In the genomic region with DNA sequence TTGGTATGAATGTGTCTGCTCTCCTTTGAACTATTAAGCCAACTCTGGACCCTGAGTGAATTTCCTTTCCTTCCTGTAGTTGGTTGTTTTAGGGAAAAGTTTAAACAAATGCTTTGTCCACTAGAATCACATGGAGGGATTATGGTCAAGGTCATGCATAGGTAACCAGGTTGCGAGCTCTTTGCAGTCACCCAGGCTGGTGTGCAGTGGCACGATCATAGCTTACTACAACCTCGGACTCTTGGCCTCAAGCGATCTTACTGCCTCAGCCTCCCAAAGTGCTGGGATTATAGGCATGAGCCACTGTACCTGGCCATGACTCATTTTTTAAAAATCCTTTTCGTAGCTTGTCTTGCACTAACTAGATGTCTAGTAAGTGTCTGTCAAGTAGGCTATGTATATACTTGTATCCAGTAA, we compare ENCODE assay signal across 26 cellular contexts.
"Had no signal": no experiment of that assay in that cellular context is flagged by ENCODE, and none has a peak within 500 bp of the region (broad histone marks: within the 10 kb centered on the region; RNA-seq: fewer than 3 reads in every experiment).

No MANE protein-coding gene starts in this region.

- H3K9ac ChIP-seq: neural progenitor cell, parathyroid adenoma had no signal

- H3K4me3 ChIP-seq: lower lobe of right lung, neural progenitor cell, thoracic aorta, uterus had no signal

- H3K9me3 Mint-ChIP-seq: activated B cell treated with CpG ODN at 0.5 μM for 24 hours; activated naive CD4-positive, alpha-beta T cell treated with anti-CD3 and anti-CD28 coated beads, Interleukin-2, amount 50 U/mL, for 24 hours; activated T-helper 2 cell treated with anti-CD3 and anti-CD28 coated beads, Interferon-gamma antibody, Interleukin-2, Interleukin-4, amounts not matched to agents 10 μg/mL and 5 μg/mL and 100 μg/mL, durations not matched to agents 14 hours and 24 hours and 36 hours; natural killer cell had no signal

- H3K4me2 ChIP-seq: neural progenitor cell had no signal

- H3K27ac ChIP-seq: lower lobe of right lung, neural progenitor cell, parathyroid adenoma, thoracic aorta, uterus had no signal

- H3K9me3 ChIP-seq: lower lobe of right lung, thoracic aorta, uterus had no signal

- H3K27ac Mint-ChIP-seq: activated B cell treated with CpG ODN at 0.5 μM for 24 hours; activated CD4-positive, alpha-beta T cell treated with anti-CD3 and anti-CD28 coated beads for 36 hours; activated CD8-positive, alpha-beta memory T cell treated with anti-CD3 and anti-CD28 coated beads, Interleukin-2, amount 10 ng/mL, durations not matched to agents 7 days and 5 days; activated CD8-positive, alpha-beta T cell treated with anti-CD3 and anti-CD28 coated beads, Interleukin-2, amount 10 ng/mL, durations not matched to agents 7 days and 5 days; activated naive CD4-positive, alpha-beta T cell treated with anti-CD3 and anti-CD28 coated beads, Interleukin-2, amount 50 U/mL, for 24 hours; activated T-helper 2 cell treated with anti-CD3 and anti-CD28 coated beads, Interferon-gamma antibody, Interleukin-2, Interleukin-4, amounts not matched to agents 10 μg/mL and 5 μg/mL and 100 μg/mL, durations not matched to agents 14 hours and 24 hours and 36 hours; natural killer cell; neural progenitor cell; type B pancreatic cell had no signal

- H3K4me1 ChIP-seq: lower lobe of right lung, neural progenitor cell, parathyroid adenoma had no signal

- H3K27me3 Mint-ChIP-seq: activated CD4-positive, alpha-beta T cell treated with anti-CD3 and anti-CD28 coated beads for 36 hours; activated CD8-positive, alpha-beta memory T cell treated with anti-CD3 and anti-CD28 coated beads, Interleukin-2, amount 10 ng/mL, durations not matched to agents 7 days and 5 days; activated naive CD4-positive, alpha-beta T cell treated with anti-CD3 and anti-CD28 coated beads, Interleukin-2, amount 50 U/mL, for 24 hours; type B pancreatic cell had no signal

- H3K27me3 ChIP-seq: neural progenitor cell, uterus had no signal

- H3K36me3 Mint-ChIP-seq: activated CD8-positive, alpha-beta memory T cell treated with anti-CD3 and anti-CD28 coated beads, Interleukin-2, amount 10 ng/mL, durations not matched to agents 7 days and 5 days; activated naive CD4-positive, alpha-beta T cell treated with anti-CD3 and anti-CD28 coated beads, Interleukin-2, amount 50 U/mL, for 24 hours; natural killer cell; neural progenitor cell; type B pancreatic cell had no signal

- ATAC-seq: activated CD4-positive, alpha-beta T cell treated with anti-CD3 and anti-CD28 coated beads for 36 hours; activated CD8-positive, alpha-beta memory T cell treated with anti-CD3 and anti-CD28 coated beads, Interleukin-2, amount 10 ng/mL, durations not matched to agents 7 days and 5 days; activated CD8-positive, alpha-beta T cell treated with anti-CD3 and anti-CD28 coated beads, Interleukin-2, amount 10 ng/mL, durations not matched to agents 7 days and 5 days; left lobe of liver; natural killer cell; right cardiac atrium had no signal

- H3K4me1 Mint-ChIP-seq: activated B cell treated with CpG ODN at 0.5 μM for 24 hours; activated CD4-positive, alpha-beta T cell treated with anti-CD3 and anti-CD28 coated beads for 36 hours; activated CD8-positive, alpha-beta memory T cell treated with anti-CD3 and anti-CD28 coated beads, Interleukin-2, amount 10 ng/mL, durations not matched to agents 7 days and 5 days; activated naive CD4-positive, alpha-beta T cell treated with anti-CD3 and anti-CD28 coated beads, Interleukin-2, amount 50 U/mL, for 24 hours; natural killer cell had no signal

- H3K4me3 Mint-ChIP-seq: activated B cell treated with CpG ODN at 0.5 μM for 24 hours; activated CD4-positive, alpha-beta T cell treated with anti-CD3 and anti-CD28 coated beads for 36 hours; activated CD8-positive, alpha-beta memory T cell treated with anti-CD3 and anti-CD28 coated beads, Interleukin-2, amount 10 ng/mL, durations not matched to agents 7 days and 5 days; activated CD8-positive, alpha-beta T cell treated with anti-CD3 and anti-CD28 coated beads, Interleukin-2, amount 10 ng/mL, durations not matched to agents 7 days and 5 days; activated naive CD4-positive, alpha-beta T cell treated with anti-CD3 and anti-CD28 coated beads, Interleukin-2, amount 50 U/mL, for 24 hours; natural killer cell; neural progenitor cell; type B pancreatic cell had no signal

- DNase-seq: activated B cell treated with CpG ODN at 0.5 μM for 24 hours; activated CD4-positive, alpha-beta T cell treated with anti-CD3 and anti-CD28 coated beads for 36 hours; activated CD8-positive, alpha-beta memory T cell treated with anti-CD3 and anti-CD28 coated beads, Interleukin-2, amount 10 ng/mL, durations not matched to agents 7 days and 5 days; activated CD8-positive, alpha-beta T cell treated with anti-CD3 and anti-CD28 coated beads, Interleukin-2, amount 10 ng/mL, durations not matched to agents 7 days and 5 days; activated T-cell treated with anti-CD3 and anti-CD28 coated beads, Interleukin-2, amount 50 U/mL, for 48 hours; dermis blood vessel endothelial cell; effector CD4-positive, alpha-beta T cell; erythroblast; head of caudate nucleus; hippocampal formation; lower lobe of right lung; mesendoderm; natural killer cell; occipital lobe; right cardiac atrium; stimulated activated CD4-positive, alpha-beta T cell treated with anti-CD3 and anti-CD28 coated beads, Interleukin-2, amount 100 ng/mL, for 48 hours; stimulated activated naive CD4-positive, alpha-beta T cell treated with Interleukin-2 at 50 U/mL for 16 hours; T-helper 2 cell; uterus had no signal

- H3K36me3 ChIP-seq: lower lobe of right lung, neural progenitor cell, thoracic aorta, uterus had no signal

- H3K79me2 ChIP-seq: parathyroid adenoma had no signal

- H2AFZ ChIP-seq: neural progenitor cell, parathyroid adenoma had no signal
